In the genomic region with DNA sequence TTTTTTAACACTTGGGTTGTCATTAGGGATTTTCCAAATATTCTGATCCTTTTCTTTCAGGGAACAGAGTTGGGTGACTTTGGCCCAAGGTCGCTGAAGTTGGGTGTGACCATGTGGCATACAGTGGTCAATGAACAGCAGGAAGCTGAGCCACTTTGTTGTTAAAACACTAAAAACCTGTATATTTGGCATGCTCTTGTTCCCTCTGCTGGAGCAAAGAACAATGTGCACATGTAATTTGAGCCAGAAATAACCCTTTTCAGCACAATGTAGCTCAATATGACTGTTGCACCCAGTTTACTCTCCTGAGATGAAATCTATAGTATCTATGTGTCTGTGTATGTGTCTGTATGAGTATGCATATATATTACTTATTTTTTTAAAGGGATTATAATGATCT, we compare ENCODE assay signal across 16 cellular contexts.
DNase-seq lines count a peak whose midpoint lies in the region; ATAC-seq, FAIRE-seq and TF ChIP-seq lines count a peak whose summit lies in the region.
"Had no signal": no experiment of that assay in that cellular context is flagged by ENCODE, and none has a peak within 500 bp of the region (broad histone marks: within the 10 kb centered on the region; RNA-seq: fewer than 3 reads in every experiment).

No MANE protein-coding gene starts in this region.

- H3K4me1 ChIP-seq in HepG2 (ENCODE audit: insufficient read depth, low read length) (no peaks in the 10 kb centered on the region), right lobe of liver (peaks cover 0 to 3% (median 0%) of the 10 kb centered on the region in 4 donors)
- H3K4me1 ChIP-seq in CD8-positive, alpha-beta memory T cell (ENCODE audit: insufficient read depth, low read length) = no peaks in the 10 kb centered on the region

- TF ChIP-seq CTCF in HepG2 (CRISPR knock-in tag; IDR thresholded peaks at IDR 0.05) (no peak; the same call in 1 of the 2 replicates), right lobe of liver (IDR thresholded peaks at IDR 0.05) (no peak), fibroblast of the aortic adventitia (IDR thresholded peaks at IDR 0.05; ENCODE audit: insufficient read depth, low read length) (peak; percentile 46)

- H3K36me3 ChIP-seq in HepG2 (replicated peaks in 1 of 2; ENCODE audit: control insufficient read depth in 1 of 2, insufficient read depth in 2 of 2, low read length in 2 of 2) (no peaks in the 10 kb centered on the region), right lobe of liver (no peaks in the 10 kb centered on the region)
- no peaks in the 10 kb centered on the region for H3K36me3 ChIP-seq in CD8-positive, alpha-beta memory T cell (ENCODE audit: insufficient read depth, low read length)
- H3K36me3 ChIP-seq: heart right ventricle, stomach had no signal

- no peak overlapping the region for H3K4me3 Mint-ChIP-seq in CD8-positive, alpha-beta memory T cell
- H3K4me3 Mint-ChIP-seq: CD4-positive, alpha-beta memory T cell; natural killer cell had no signal

- TF ChIP-seq EP300 in HepG2 (IDR thresholded peaks at IDR 0.05; ENCODE audit: low read depth in 2 of 2, low read length in 2 of 2) (no peak), HepG2 (CRISPR knock-in tag; IDR thresholded peaks at IDR 0.05; ENCODE audit: borderline replicate concordance) (no peak)

- ATAC-seq in HepG2 (no peak), right lobe of liver (no peak), GM18858 (IDR thresholded peaks at IDR 0.05; ENCODE audit: unreplicated experiment) (no peak), GM21447 (IDR thresholded peaks at IDR 0.05; ENCODE audit: unreplicated experiment) (no peak)
- ATAC-seq: heart right ventricle, natural killer cell had no signal

- TF ChIP-seq RAD21 in HepG2 (CRISPR knock-in tag; IDR thresholded peaks at IDR 0.05) = no peak

- H3K79me2 ChIP-seq in HepG2 (ENCODE audit: insufficient read depth, low read length) = no peaks in the 10 kb centered on the region

- H3K27ac Mint-ChIP-seq in CD8-positive, alpha-beta memory T cell = no peak overlapping the region
- H3K27ac Mint-ChIP-seq: CD4-positive, alpha-beta memory T cell; natural killer cell had no signal

- no peaks in the 10 kb centered on the region for H3K36me3 Mint-ChIP-seq in CD8-positive, alpha-beta memory T cell
- H3K36me3 Mint-ChIP-seq: CD4-positive, alpha-beta memory T cell; natural killer cell had no signal

- no peak overlapping the region for H3K4me2 ChIP-seq in HepG2 (ENCODE audit: low read depth, low read length)

- peaks cover 6 to 28% of the 10 kb centered on the region in 2 donors for H3K27me3 Mint-ChIP-seq in CD8-positive, alpha-beta memory T cell

- in situ Hi-C loops in HepG2 (cut with HindIII; ENCODE audit: extremely low pct_ligation_motif_present, low pct_unique_long_range_greater_than_20kb) = no loop called here

- no peak overlapping the region for H2AFZ ChIP-seq in HepG2 (ENCODE audit: low read length)

- H3K9me3 ChIP-seq in HepG2 (ENCODE audit: low read length) = no peaks in the 10 kb centered on the region
- H3K9me3 ChIP-seq in right lobe of liver = no peaks in the 10 kb centered on the region
- H3K9me3 ChIP-seq in CD8-positive, alpha-beta memory T cell (ENCODE audit: low read length) = no peaks in the 10 kb centered on the region
- H3K9me3 ChIP-seq: heart right ventricle, stomach had no signal

- peaks cover 0 to 3% (median 0%) of the 10 kb centered on the region in 5 donors for H3K9me3 Mint-ChIP-seq in CD8-positive, alpha-beta memory T cell
- H3K9me3 Mint-ChIP-seq: natural killer cell had no signal

- H3K27me3 ChIP-seq in HepG2 (ENCODE audit: control insufficient read depth in 1 of 2, insufficient read depth in 2 of 2, low read length in 2 of 2) = no peaks in the 10 kb centered on the region
- H3K27me3 ChIP-seq in right lobe of liver = no peaks in the 10 kb centered on the region
- no peaks in the 10 kb centered on the region for H3K27me3 ChIP-seq in CD8-positive, alpha-beta memory T cell (ENCODE audit: insufficient read depth, low read length, poor library complexity, severe bottlenecking)
- H3K27me3 ChIP-seq: stomach had no signal

- DNase-seq in HepG2 (ENCODE audit: low spot score) (no peak), right lobe of liver (no peak), RKO (ENCODE audit: low spot score) (peak; percentile 49), fibroblast of the aortic adventitia (ENCODE audit: low read depth) (peak; percentile 35), SHP77 treated with DMSO at 0.1 percent for 48 hours (lab: John Stamatoyannopoulos, UW) (no peak)
- DNase-seq in CD8-positive, alpha-beta memory T cell = no peak
- DNase-seq: activated CD8-positive, alpha-beta memory T cell treated with anti-CD3 and anti-CD28 coated beads for 24 hours; CD4-positive, alpha-beta memory T cell; heart right ventricle; natural killer cell; NCI-H187 treated with DMSO at 0.1 percent for 48 hours; stimulated activated CD4-positive, alpha-beta T cell treated with anti-CD3 and anti-CD28 coated beads, Interleukin-1b, Interleukin-23, amount 100 ng/mL, for 48 hours; stomach had no signal

- no peak overlapping the region for H3K9ac ChIP-seq in HepG2 (ENCODE audit: insufficient read depth, low read depth, low read length)

- no TSS peak for BruUV-seq in HepG2 (replicated peaks; lab: Mats Ljungman, UMichigan)

- POLR2A ChIA-PET in HepG2 (lab: Yijun Ruan, JAX) = no interaction called here
- POLR2A ChIA-PET in CD8-positive, alpha-beta memory T cell (lab: Charles Lee) = no interaction called here

- FAIRE-seq in HepG2 (lab: Jason Lieb, UNC) = no peak

- WGBS in HepG2 (ENCODE audit: low lambda C conversion rate) = 13% methylated on average over 1 of the region's 1 CpG
- WGBS in right lobe of liver (ENCODE audit: insufficient coverage, low coverage, low lambda C conversion rate, missing lambda C conversion rate) = 45% methylated on average over 1 of the region's 1 CpG

- intact Hi-C loops in HepG2 (cut with micrococcal nuclease; ENCODE audit: unreplicated experiment) (no loop called here), right lobe of liver (cut with DNase I) (no loop called here)

- H3K4me1 Mint-ChIP-seq in CD8-positive, alpha-beta memory T cell = no peaks in the 10 kb centered on the region
- H3K4me1 Mint-ChIP-seq: CD4-positive, alpha-beta memory T cell; natural killer cell had no signal

- H4K20me1 ChIP-seq in HepG2 (ENCODE audit: insufficient read depth, low read length) = no peaks in the 10 kb centered on the region

- H3K4me3 ChIP-seq in HepG2 (replicated peaks in 1 of 3; ENCODE audit: insufficient read depth in 1 of 3, low read depth in 2 of 3, low read length in 3 of 3) (no peak overlapping the region), right lobe of liver (no peak overlapping the region), fibroblast of the aortic adventitia (ENCODE audit: low read depth, low read length) (no peak overlapping the region)
- no peak overlapping the region for H3K4me3 ChIP-seq in CD8-positive, alpha-beta memory T cell (ENCODE audit: low read length)
- H3K4me3 ChIP-seq: heart right ventricle, SK-N-MC, stomach had no signal

- H3K27ac ChIP-seq in HepG2 (ENCODE audit: extremely low read length, insufficient read depth, low read length) (no peak overlapping the region), right lobe of liver (no peak overlapping the region)
- H3K27ac ChIP-seq in CD8-positive, alpha-beta memory T cell (ENCODE audit: low read depth, low read length) = no peak overlapping the region
- H3K27ac ChIP-seq: heart right ventricle, SK-N-MC, stomach had no signal

- CTCF ChIA-PET in HepG2 (lab: Yijun Ruan, JAX; ENCODE audit: low intra/inter-chr PET ratio, low total read pairs) = no interaction called here
- CTCF ChIA-PET in CD8-positive, alpha-beta memory T cell (lab: Charles Lee) = no interaction called here

- TF ChIP-seq POLR2A in HepG2 (IDR thresholded peaks at IDR 0.05; ENCODE audit: insufficient read depth in 1 of 2, low read depth in 2 of 2, low read length in 2 of 2) (no peak), right lobe of liver (IDR thresholded peaks at IDR 0.05) (no peak)

TF ChIP-seq in HepG2, 621 proteins besides CTCF, POLR2A, EP300 and RAD21:
- peak; percentile 9; the same call in 1 of the 2 replicates for TF ChIP-seq STAG1 (CRISPR knock-in tag; IDR thresholded peaks at IDR 0.05)
- TF ChIP-seq, protein P1, sequence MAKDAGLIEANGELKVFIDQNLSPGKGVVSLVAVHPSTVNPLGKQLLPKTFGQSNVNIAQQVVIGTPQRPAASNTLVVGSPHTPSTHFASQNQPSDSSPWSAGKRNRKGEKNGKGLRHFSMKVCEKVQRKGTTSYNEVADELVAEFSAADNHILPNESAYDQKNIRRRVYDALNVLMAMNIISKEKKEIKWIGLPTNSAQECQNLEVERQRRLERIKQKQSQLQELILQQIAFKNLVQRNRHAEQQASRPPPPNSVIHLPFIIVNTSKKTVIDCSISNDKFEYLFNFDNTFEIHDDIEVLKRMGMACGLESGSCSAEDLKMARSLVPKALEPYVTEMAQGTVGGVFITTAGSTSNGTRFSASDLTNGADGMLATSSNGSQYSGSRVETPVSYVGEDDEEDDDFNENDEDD (CRISPR knock-in tag; IDR thresholded peaks at IDR 0.05; ENCODE audit: borderline replicate concordance) = no peak

Comparison
In these comparisons a context has a peak if more than half of its experiments do, and no peak if none do; other contexts are left out.
1. DNase-seq: peak in RKO (single experiment) and fibroblast of the aortic adventitia (single experiment); none in HepG2 (single experiment), right lobe of liver (0 of 3), CD8-positive, alpha-beta memory T cell (0 of 5) and SHP77 treated with DMSO at 0.1 percent for 48 hours (single experiment).